In genomic region chr1:84143796-84144565, GRCh38 we compare ENCODE assay signal across 8 cellular contexts. TPM values are rescaled to one million over a fixed set of nuclear protein-coding genes. Genes with fewer than 3 reads are reported as not detected.
DNase-seq lines count a peak whose midpoint lies in the region; ATAC-seq and TF ChIP-seq lines count a peak whose summit lies in the region.

TSS of gene PRKACB (plus strand) at chr1:84144271. CDS start at chr1:84144362, 91 bp downstream.

- no peaks in the 10 kb centered on the region for H3K36me3 ChIP-seq in Karpas-422 (ENCODE audit: insufficient read depth, low read length)

- no peaks in the 10 kb centered on the region for H3K9me3 Mint-ChIP-seq in activated naive CD8-positive, alpha-beta T cell (ENCODE audit: low read depth)
- H3K9me3 Mint-ChIP-seq in stimulated activated effector memory CD8-positive, alpha-beta T cell treated with anti-CD3 and anti-CD28 coated beads, Interleukin-12 subunit alpha, Interleukin-12 subunit beta, amount 100 ng/mL, for 72 hours: no peaks in the 10 kb centered on the region

- no peaks in the 10 kb centered on the region for H3K9me2 ChIP-seq in Karpas-422 (replicated peaks; ENCODE audit: insufficient read depth, low read length)

- ATAC-seq in GM21619 (IDR thresholded peaks at IDR 0.05; ENCODE audit: unreplicated experiment) (peak; percentile 92), left cardiac atrium (peak; percentile 41 to 65)
- peak; percentile 95 for ATAC-seq in stimulated activated effector memory CD8-positive, alpha-beta T cell treated with anti-CD3 and anti-CD28 coated beads, Interleukin-12 subunit alpha, Interleukin-12 subunit beta, amount 100 ng/mL, for 72 hours

- H3K9me3 ChIP-seq in Karpas-422 (ENCODE audit: low read length): no peaks in the 10 kb centered on the region

- H3K4me2 ChIP-seq in Karpas-422 (ENCODE audit: low read depth, low read length, poor library complexity, severe bottlenecking): peak within 1 kb of the TSS; percentile 62

- H3K27ac Mint-ChIP-seq in activated naive CD8-positive, alpha-beta T cell: peak within 1 kb of the TSS; percentile 98
- peak within 1 kb of the TSS; percentile 94 for H3K27ac Mint-ChIP-seq in stimulated activated effector memory CD8-positive, alpha-beta T cell treated with anti-CD3 and anti-CD28 coated beads, Interleukin-12 subunit alpha, Interleukin-12 subunit beta, amount 100 ng/mL, for 72 hours

- no peaks in the 10 kb centered on the region for H4K20me1 ChIP-seq in Karpas-422 (ENCODE audit: insufficient read depth, low read depth, low read length)

- DNase-seq in GM10266 (ENCODE audit: extremely low spot score): peak; percentile 10
- DNase-seq in Karpas-422: peak; percentile 55
- DNase-seq in left cardiac atrium: no peak
- no peak for DNase-seq in stimulated activated effector memory CD8-positive, alpha-beta T cell treated with anti-CD3 and anti-CD28 coated beads, Interleukin-12 subunit alpha, Interleukin-12 subunit beta, amount 100 ng/mL, for 72 hours (ENCODE audit: low spot score in 2 of 2)
- DNase-seq in HuH-7 (ENCODE audit: low spot score): no peak
- DNase-seq in activated CD8-positive, alpha-beta memory T cell treated with anti-CD3 and anti-CD28 coated beads, Interleukin-2, amount 50 U/mL, for 48 hours: no peak

- no peaks in the 10 kb centered on the region for H3K27me3 ChIP-seq in Karpas-422 (ENCODE audit: low read length)

- H3K4me3 ChIP-seq in Karpas-422 (ENCODE audit: low read length): peak within 1 kb of the TSS; percentile 53

- H3K36me3 Mint-ChIP-seq in activated naive CD8-positive, alpha-beta T cell: no peaks in the 10 kb centered on the region
- H3K36me3 Mint-ChIP-seq in stimulated activated effector memory CD8-positive, alpha-beta T cell treated with anti-CD3 and anti-CD28 coated beads, Interleukin-12 subunit alpha, Interleukin-12 subunit beta, amount 100 ng/mL, for 72 hours: peaks cover 5% of the 10 kb centered on the region

- peaks cover 49% of the 10 kb centered on the region for H3K4me1 ChIP-seq in Karpas-422 (ENCODE audit: low read length)

- H2AFZ ChIP-seq in Karpas-422 (ENCODE audit: low read length): peak within 1 kb of the TSS; percentile 51; the same call in 1 of the 2 replicates

- peak within 1 kb of the TSS; percentile 55 for H3K27ac ChIP-seq in Karpas-422 (ENCODE audit: low read length)

- H3K79me2 ChIP-seq in Karpas-422 (ENCODE audit: low read length): peaks cover 20% of the 10 kb centered on the region; the same call in 1 of the 2 replicates

- intact Hi-C loops in left cardiac atrium (cut with DNase I): loop anchor here (2.0 to 10.0 kb wide), 2 partner anchors 289 to 291 kb away; no protein-coding TSS in a partner anchor

- no peak for TF ChIP-seq CTCF in GM10266 (IDR thresholded peaks at IDR 0.05; ENCODE audit: control insufficient read depth, insufficient read depth, low read depth, missing control alignments)

- H3K4me1 Mint-ChIP-seq in activated naive CD8-positive, alpha-beta T cell (ENCODE audit: low read depth): peaks cover 59% of the 10 kb centered on the region
- H3K4me1 Mint-ChIP-seq in stimulated activated effector memory CD8-positive, alpha-beta T cell treated with anti-CD3 and anti-CD28 coated beads, Interleukin-12 subunit alpha, Interleukin-12 subunit beta, amount 100 ng/mL, for 72 hours: peaks cover 22% of the 10 kb centered on the region

- H3K4me3 Mint-ChIP-seq in activated naive CD8-positive, alpha-beta T cell: peak within 1 kb of the TSS; percentile 95
- peak within 1 kb of the TSS; percentile 78 for H3K4me3 Mint-ChIP-seq in stimulated activated effector memory CD8-positive, alpha-beta T cell treated with anti-CD3 and anti-CD28 coated beads, Interleukin-12 subunit alpha, Interleukin-12 subunit beta, amount 100 ng/mL, for 72 hours

- H3K9ac ChIP-seq in Karpas-422 (ENCODE audit: low read length): peak within 1 kb of the TSS; percentile 47

- no peaks in the 10 kb centered on the region for H3K27me3 Mint-ChIP-seq in activated naive CD8-positive, alpha-beta T cell

RNA-seq across cellular contexts. Expression of gene PRKACB, which starts in this region (rescaled TPM):
- total RNA-seq in Karpas-422 (2014; rRNA removed; shearing (Covaris generic); ENCODE audit: low replicate concordance): 23.1 and 68.1 TPM in 2 replicates
- total RNA-seq in left cardiac atrium: 10 to 100 TPM; 44.4 to 44.5 TPM

Comparison
In these comparisons a context has a peak if more than half of its experiments do, and no peak if none do; other contexts are left out.
1. DNase-seq: peak in GM10266 (single experiment) and Karpas-422 (single experiment); none in left cardiac atrium (single experiment), stimulated activated effector memory CD8-positive, alpha-beta T cell treated with anti-CD3 and anti-CD28 coated beads, Interleukin-12 subunit alpha, Interleukin-12 subunit beta, amount 100 ng/mL, for 72 hours (0 of 2), HuH-7 (single experiment) and activated CD8-positive, alpha-beta memory T cell treated with anti-CD3 and anti-CD28 coated beads, Interleukin-2, amount 50 U/mL, for 48 hours (single experiment).
2. Peak in every context shown above with its lines, with median percentiles within 50 percentile points of each other: ATAC-seq.